ENCODE assay signal across 22 cellular contexts in the genomic region with DNA sequence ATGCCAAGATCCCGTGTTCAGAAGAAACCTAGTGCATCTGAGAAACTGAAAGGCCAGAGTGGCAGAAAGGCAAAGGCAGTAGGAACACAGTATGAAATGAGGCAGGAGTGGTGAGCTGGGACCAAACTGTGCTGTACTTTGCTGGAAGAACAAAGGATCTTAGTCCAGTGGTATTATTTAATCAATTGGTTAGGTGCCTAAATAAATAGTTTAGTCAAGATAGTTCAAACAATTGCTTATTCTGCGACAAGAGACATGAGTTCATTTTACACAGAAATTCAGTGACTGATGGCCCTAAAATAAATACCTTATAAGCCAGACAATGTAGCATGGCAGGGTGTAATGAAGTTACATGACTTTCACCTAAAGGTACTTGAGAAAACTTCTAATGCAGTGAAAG.
"Had no signal": no experiment of that assay in that cellular context is flagged by ENCODE, and none has a peak within 500 bp of the region (broad histone marks: within the 10 kb centered on the region; RNA-seq: fewer than 3 reads in every experiment).

No MANE protein-coding gene starts in this region.

- H3K9me3 ChIP-seq: adrenal gland, ascending aorta, esophagus squamous epithelium, gastrocnemius medialis, ovary, sigmoid colon, testis, uterus had no signal

- H3K36me3 ChIP-seq: adrenal gland, ascending aorta, esophagus squamous epithelium, gastrocnemius medialis, ovary, sigmoid colon, uterus had no signal

- H3K27me3 ChIP-seq: adrenal gland, ascending aorta, esophagus squamous epithelium, gastrocnemius medialis, ovary, sigmoid colon, testis, uterus had no signal

- H3K27ac ChIP-seq: adrenal gland, ascending aorta, coronary artery, esophagus squamous epithelium, gastrocnemius medialis, ovary, sigmoid colon, testis, uterus had no signal

- H3K4me1 ChIP-seq: adrenal gland, ascending aorta, gastrocnemius medialis, sigmoid colon, uterus had no signal

- ATAC-seq: activated T-helper 17 cell treated with anti-CD3 and anti-CD28 coated beads, Interleukin-2, amount 50 U/mL, for 72 hours; gastrocnemius medialis; left ventricle myocardium superior; natural killer cell treated with Interleukin-12 subunit alpha and Interleukin-12 subunit beta and Interleukin-15 and Interleukin-18, amount 100 ng/mL, for 72 hours; WTC11 had no signal

- H3K4me3 ChIP-seq: adrenal gland, ascending aorta, coronary artery, esophagus squamous epithelium, gastrocnemius medialis, ovary, sigmoid colon, testis, uterus had no signal

- DNase-seq: activated naive CD4-positive, alpha-beta T cell; activated T-cell treated with anti-CD3 and anti-CD28 coated beads, Interleukin-2, amount 50 U/mL, for 24 hours; adrenal gland; esophagus squamous epithelium; gastrocnemius medialis; hippocampal formation; kidney glomerular epithelial cell; left ventricle myocardium superior; midbrain; ovary; sigmoid colon; stimulated activated CD4-positive, alpha-beta T cell treated with anti-CD3 and anti-CD28 coated beads, Interleukin-4, amount 100 ng/mL, for 1 hour; stimulated activated naive CD4-positive, alpha-beta T cell; testis; trophoblast cell; uterus had no signal

- FAIRE-seq: bronchial epithelial cell had no signal
